9 cellular contexts compared by ENCODE assay signal in genomic region chr16:81168406-81168805, GRCh38.
"Had no signal": no experiment of that assay in that cellular context is flagged by ENCODE, and none has a peak within 500 bp of the region (broad histone marks: within the 10 kb centered on the region; RNA-seq: fewer than 3 reads in every experiment).

No MANE protein-coding gene starts in this region.

- H3K4me1 ChIP-seq: HAP-1 had no signal

- H2AFZ ChIP-seq: GM23248 had no signal

- H3K9ac ChIP-seq: GM23248, KMS-11 had no signal

- H3K9me3 ChIP-seq: HAP-1 had no signal

- ATAC-seq: HCT116 had no signal

- DNase-seq: GM23248, GOT3, H7, IMR-90, Karpas-422, KBM-7 had no signal

- H3K27ac ChIP-seq: GM23248, KMS-11 had no signal

- H3K4me2 ChIP-seq: KMS-11 had no signal

- H3K36me3 ChIP-seq: HAP-1 had no signal

- H3K4me3 ChIP-seq: GM23248, HAP-1 had no signal
